In the genomic region with DNA sequence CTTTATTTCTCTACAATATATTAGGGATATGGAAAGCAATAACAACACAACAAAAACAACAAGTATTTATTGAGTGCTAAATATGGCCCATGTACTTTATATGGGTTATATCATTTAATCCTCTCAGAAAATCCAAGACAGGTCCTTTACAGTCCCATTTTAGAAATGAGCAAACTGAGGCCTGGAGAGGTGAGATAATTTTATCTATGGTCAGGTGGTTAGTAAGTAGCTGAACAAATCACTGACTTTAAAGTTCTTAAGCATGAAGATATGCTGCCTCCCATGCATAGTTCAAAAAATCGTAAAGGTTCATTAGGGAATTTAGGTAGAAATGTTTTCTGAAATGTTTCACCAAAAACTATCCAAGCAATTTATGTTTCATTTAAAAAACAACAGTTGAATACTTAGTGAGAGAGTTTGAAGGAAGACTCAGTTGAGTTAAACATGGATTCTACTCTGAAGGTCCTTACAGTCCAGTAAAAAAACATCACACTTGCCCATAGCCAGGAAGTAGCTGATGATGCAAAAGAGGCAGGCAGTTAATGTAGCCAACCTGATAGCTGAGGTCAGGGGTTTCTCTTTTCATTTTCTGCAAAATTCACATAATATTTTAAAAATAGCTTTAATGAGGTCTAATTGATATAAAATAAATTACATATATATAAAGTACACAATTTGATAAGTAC, we compare ENCODE assay signal across 1 cellular context.
TF ChIP-seq lines count a peak whose summit lies in the region.

No MANE protein-coding gene starts in this region.

TF ChIP-seq in WTC11, 78 proteins besides CTCF, POLR2A, EP300 and RAD21 (continued from another document):
- TF ChIP-seq, protein P1, sequence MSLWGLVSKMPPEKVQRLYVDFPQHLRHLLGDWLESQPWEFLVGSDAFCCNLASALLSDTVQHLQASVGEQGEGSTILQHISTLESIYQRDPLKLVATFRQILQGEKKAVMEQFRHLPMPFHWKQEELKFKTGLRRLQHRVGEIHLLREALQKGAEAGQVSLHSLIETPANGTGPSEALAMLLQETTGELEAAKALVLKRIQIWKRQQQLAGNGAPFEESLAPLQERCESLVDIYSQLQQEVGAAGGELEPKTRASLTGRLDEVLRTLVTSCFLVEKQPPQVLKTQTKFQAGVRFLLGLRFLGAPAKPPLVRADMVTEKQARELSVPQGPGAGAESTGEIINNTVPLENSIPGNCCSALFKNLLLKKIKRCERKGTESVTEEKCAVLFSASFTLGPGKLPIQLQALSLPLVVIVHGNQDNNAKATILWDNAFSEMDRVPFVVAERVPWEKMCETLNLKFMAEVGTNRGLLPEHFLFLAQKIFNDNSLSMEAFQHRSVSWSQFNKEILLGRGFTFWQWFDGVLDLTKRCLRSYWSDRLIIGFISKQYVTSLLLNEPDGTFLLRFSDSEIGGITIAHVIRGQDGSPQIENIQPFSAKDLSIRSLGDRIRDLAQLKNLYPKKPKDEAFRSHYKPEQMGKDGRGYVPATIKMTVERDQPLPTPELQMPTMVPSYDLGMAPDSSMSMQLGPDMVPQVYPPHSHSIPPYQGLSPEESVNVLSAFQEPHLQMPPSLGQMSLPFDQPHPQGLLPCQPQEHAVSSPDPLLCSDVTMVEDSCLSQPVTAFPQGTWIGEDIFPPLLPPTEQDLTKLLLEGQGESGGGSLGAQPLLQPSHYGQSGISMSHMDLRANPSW (CRISPR knock-in tag; conservative IDR thresholded peaks at IDR 0.05; ENCODE audit: low read depth) = no peak
- TF ChIP-seq AR (CRISPR knock-in tag; IDR thresholded peaks at IDR 0.05) (no peak), JAZF1 (CRISPR knock-in tag; IDR thresholded peaks at IDR 0.05) (no peak), ATF2 (CRISPR knock-in tag; IDR thresholded peaks at IDR 0.05; ENCODE audit: borderline replicate concordance, low read depth) (no peak), ELF4 (CRISPR knock-in tag; IDR thresholded peaks at IDR 0.05; ENCODE audit: low read depth) (no peak), ZNF396 (CRISPR knock-in tag; IDR thresholded peaks at IDR 0.05; ENCODE audit: borderline replicate concordance) (no peak), ZMAT4 (CRISPR knock-in tag; IDR thresholded peaks at IDR 0.05) (no peak)
TF ChIP-seq in WTC11: peak in this region for 0.
